Comparison of ENCODE assay signal across 24 cellular contexts in genomic region chr9:4289411-4290380, GRCh38. TPM values are rescaled to one million over a fixed set of nuclear protein-coding genes. Genes with fewer than 3 reads are reported as not detected.
DNase-seq lines count a peak whose midpoint lies in the region; ATAC-seq, FAIRE-seq and TF ChIP-seq lines count a peak whose summit lies in the region.
"Had no signal": no experiment of that assay in that cellular context is flagged by ENCODE, and none has a peak within 500 bp of the region (broad histone marks: within the 10 kb centered on the region; RNA-seq: fewer than 3 reads in every experiment).

No MANE protein-coding gene starts in this region.

- WGBS in GM23248 (ENCODE audit: low coverage in 1 of 2, low lambda C conversion rate in 2 of 2, missing lambda C conversion rate in 2 of 2), 2 experiments = 95% methylated on average over 6 of the region's 6 CpGs

- H3K79me2 ChIP-seq in ACC112 (ENCODE audit: control insufficient read depth, insufficient read depth, low read length, unreplicated experiment) (peaks cover 72% of the 10 kb centered on the region), GM23248 (ENCODE audit: insufficient read depth) (peaks cover 87% of the 10 kb centered on the region)

- H2AFZ ChIP-seq in ACC112 (ENCODE audit: low read length, unreplicated experiment) (no peak overlapping the region), GM23248 (no peak overlapping the region)

- peak overlapping the region; percentile 20 for H3K4me2 ChIP-seq in GM23248 (ENCODE audit: unreplicated experiment)

- FAIRE-seq in kidney (lab: Jason Lieb, UNC) = peak; percentile 55
- FAIRE-seq: keratinocyte, TTC549 had no signal

- H3K4me3 Mint-ChIP-seq in activated CD4-positive, alpha-beta memory T cell treated with anti-CD3 and anti-CD28 coated beads for 36 hours = no peak overlapping the region
- H3K4me3 Mint-ChIP-seq: CD4-positive, alpha-beta T cell; mesothelial cell of epicardium; stimulated activated memory B cell treated with anti-CD40 and anti-IgM and Interleukin-4, amounts not matched to agents 10 μg/mL and 1 μg/mL and 100 μg/mL, for 72 hours had no signal

- CTCF ChIA-PET in activated CD4-positive, alpha-beta memory T cell treated with anti-CD3 and anti-CD28 coated beads for 36 hours (lab: Charles Lee) = interaction anchor here (0.6 kb wide), 1 partner anchor 23 kb away, joined by 3 read pairs; no protein-coding TSS in a partner anchor

- H3K36me3 ChIP-seq in ACC112 (ENCODE audit: insufficient read depth, low read length) (no peaks in the 10 kb centered on the region), GM23248 (ENCODE audit: low read depth) (no peaks in the 10 kb centered on the region), kidney (ENCODE audit: control insufficient read depth in 1 of 2, insufficient read depth in 2 of 2, low read length in 2 of 2) (peaks cover 0 to 5% of the 10 kb centered on the region in 2 donors), gastrocnemius medialis (no peaks in the 10 kb centered on the region)
- H3K36me3 ChIP-seq: adrenal gland, transverse colon had no signal

- H3K9me2 ChIP-seq in GM23248 (ENCODE audit: insufficient read depth) = no peaks in the 10 kb centered on the region

- DNase-seq in GM23248 (peak; percentile 20), RPMI7951 (ENCODE audit: low read depth) (peak; percentile 13), kidney (no peak), NCI-H1105 (lab: John Stamatoyannopoulos, UW) (no peak), gastrocnemius medialis (no peak), NCI-H2196 treated with DMSO at 0.1 percent for 48 hours (lab: John Stamatoyannopoulos, UW; ENCODE audit: unreplicated experiment) (no peak)
- DNase-seq in activated CD4-positive, alpha-beta memory T cell treated with anti-CD3 and anti-CD28 coated beads for 36 hours = no peak
- DNase-seq: activated CD4-positive, alpha-beta T cell treated with anti-CD3 and anti-CD28 coated beads for 4 hours; activated CD8-positive, alpha-beta memory T cell treated with anti-CD3 and anti-CD28 coated beads, Interleukin-2, amount 50 U/mL, for 4 hours; activated effector memory CD4-positive, alpha-beta T cell treated with anti-CD3 and anti-CD28 coated beads, Interleukin-2, amount 50 U/mL, for 16 hours; adrenal gland; caudate nucleus; CD4-positive, alpha-beta T cell; DND-41; heart right ventricle; NCI-H146; NCI-H226; stimulated activated CD4-positive, alpha-beta T cell treated with anti-CD3 and anti-CD28 coated beads, Interleukin-15, amount 100 ng/mL, for 24 hours; transverse colon had no signal

- intact Hi-C loops in kidney (cut with DNase I) (no loop called here), gastrocnemius medialis (cut with DNase I; ENCODE audit: low total_unique reads) (no loop called here)
- intact Hi-C loops in activated CD4-positive, alpha-beta memory T cell treated with anti-CD3 and anti-CD28 coated beads for 36 hours (cut with micrococcal nuclease) = no loop called here

- no peaks in the 10 kb centered on the region for H3K9me3 Mint-ChIP-seq in activated CD4-positive, alpha-beta memory T cell treated with anti-CD3 and anti-CD28 coated beads for 36 hours
- H3K9me3 Mint-ChIP-seq: CD4-positive, alpha-beta T cell; mesothelial cell of epicardium; stimulated activated memory B cell treated with anti-CD40 and anti-IgM and Interleukin-4, amounts not matched to agents 10 μg/mL and 1 μg/mL and 100 μg/mL, for 72 hours had no signal

- no peak overlapping the region for H3K9ac ChIP-seq in GM23248
- no peak overlapping the region for H3K9ac ChIP-seq in kidney (ENCODE audit: low read length in 2 of 2)

- H3K36me3 Mint-ChIP-seq in activated CD4-positive, alpha-beta memory T cell treated with anti-CD3 and anti-CD28 coated beads for 36 hours = no peaks in the 10 kb centered on the region
- H3K36me3 Mint-ChIP-seq: mesothelial cell of epicardium; stimulated activated memory B cell treated with anti-CD40 and anti-IgM and Interleukin-4, amounts not matched to agents 10 μg/mL and 1 μg/mL and 100 μg/mL, for 72 hours had no signal

- POLR2A ChIA-PET in activated CD4-positive, alpha-beta memory T cell treated with anti-CD3 and anti-CD28 coated beads for 36 hours (lab: Charles Lee) = no interaction called here

- TF ChIP-seq POLR2A in gastrocnemius medialis (IDR thresholded peaks at IDR 0.05) = no peak

- H3K4me1 ChIP-seq in ACC112 (ENCODE audit: control insufficient read depth, insufficient read depth, low read length, unreplicated experiment) (peaks cover 63% of the 10 kb centered on the region), GM23248 (ENCODE audit: insufficient read depth) (peaks cover 67% of the 10 kb centered on the region), kidney (ENCODE audit: control insufficient read depth in 1 of 2, insufficient read depth in 1 of 2, low read depth in 1 of 2, low read length in 2 of 2) (peaks cover 12 to 23% of the 10 kb centered on the region in 2 donors), gastrocnemius medialis (peaks cover 12 to 16% of the 10 kb centered on the region in 2 donors)

- H4K20me1 ChIP-seq in GM23248 (ENCODE audit: insufficient read depth) = no peaks in the 10 kb centered on the region

- peaks cover 36% of the 10 kb centered on the region for H3F3A ChIP-seq in GM23248 (ENCODE audit: insufficient read depth)

- H3K27ac ChIP-seq in ACC112 (ENCODE audit: low read depth, low read length) (peak overlapping the region; percentile 44), GM23248 (no peak overlapping the region), kidney (ENCODE audit: low read depth in 2 of 2, low read length in 2 of 2) (no peak overlapping the region), gastrocnemius medialis (no peak overlapping the region)
- H3K27ac ChIP-seq: adrenal gland, heart right ventricle, transverse colon had no signal

- H3K9me3 ChIP-seq in GM23248 (ENCODE audit: low read depth) = no peaks in the 10 kb centered on the region
- H3K9me3 ChIP-seq in kidney (ENCODE audit: control insufficient read depth in 1 of 2, low read length in 2 of 2) = no peaks in the 10 kb centered on the region
- H3K9me3 ChIP-seq in gastrocnemius medialis = no peaks in the 10 kb centered on the region
- H3K9me3 ChIP-seq: adrenal gland, heart right ventricle, transverse colon had no signal

- H3K27ac Mint-ChIP-seq in activated CD4-positive, alpha-beta memory T cell treated with anti-CD3 and anti-CD28 coated beads for 36 hours = no peak overlapping the region
- H3K27ac Mint-ChIP-seq: CD4-positive, alpha-beta T cell; mesothelial cell of epicardium; stimulated activated memory B cell treated with anti-CD40 and anti-IgM and Interleukin-4, amounts not matched to agents 10 μg/mL and 1 μg/mL and 100 μg/mL, for 72 hours had no signal

- TF ChIP-seq CTCF in kidney (IDR thresholded peaks at IDR 0.05; ENCODE audit: borderline replicate concordance, extremely low read depth, insufficient read depth) (no peak), gastrocnemius medialis (IDR thresholded peaks at IDR 0.05 in 4 of 5, conservative IDR thresholded peaks at IDR 0.05 in 1 of 5) (no peak)

- peaks cover 10% of the 10 kb centered on the region for H3K4me1 Mint-ChIP-seq in activated CD4-positive, alpha-beta memory T cell treated with anti-CD3 and anti-CD28 coated beads for 36 hours (ENCODE audit: low read depth)
- H3K4me1 Mint-ChIP-seq: stimulated activated memory B cell treated with anti-CD40 and anti-IgM and Interleukin-4, amounts not matched to agents 10 μg/mL and 1 μg/mL and 100 μg/mL, for 72 hours had no signal

- in situ Hi-C loops in GM23248 (cut with MboI) (no loop called here), gastrocnemius medialis (cut with MboI; ENCODE audit: low sequenced_read_pairs in 4 of 4) (no loop called here)

- peak overlapping the region; percentile 21; the same call in 1 of the 2 replicates for H3K4me3 ChIP-seq in ACC112 (ENCODE audit: low read depth, low read length)
- no peak overlapping the region for H3K4me3 ChIP-seq in GM23248
- no peak overlapping the region for H3K4me3 ChIP-seq in kidney (ENCODE audit: low read length in 2 of 2)
- H3K4me3 ChIP-seq in gastrocnemius medialis = no peak overlapping the region
- H3K4me3 ChIP-seq: adrenal gland, heart right ventricle, transverse colon had no signal

- no peak for ATAC-seq in gastrocnemius medialis
- ATAC-seq: heart right ventricle; stimulated activated memory B cell treated with anti-CD40 and anti-IgM and Interleukin-4, amounts not matched to agents 10 μg/mL and 1 μg/mL and 100 μg/mL, for 72 hours had no signal

- peaks cover 9% of the 10 kb centered on the region for H3K27me3 Mint-ChIP-seq in activated CD4-positive, alpha-beta memory T cell treated with anti-CD3 and anti-CD28 coated beads for 36 hours

- H3K27me3 ChIP-seq in ACC112 (ENCODE audit: insufficient read depth, low read length) = no peaks in the 10 kb centered on the region
- no peaks in the 10 kb centered on the region for H3K27me3 ChIP-seq in GM23248 (replicated peaks; ENCODE audit: insufficient read depth)
- H3K27me3 ChIP-seq in gastrocnemius medialis = no peaks in the 10 kb centered on the region
- H3K27me3 ChIP-seq: adrenal gland, heart right ventricle, transverse colon had no signal

RNA-seq across cellular contexts. Expression of gene GLIS3, which starts 10.2 kb away (rescaled TPM):
- total RNA-seq in GM23248 (2014; rRNA removed; shearing (Covaris generic)) = 19.6 and 23.3 TPM in 2 replicates
- polyA plus RNA-seq in GM23248 (2016; fragmentation: Nextera tagmentation; extraction: Ambion mirVana) = 4.9 and 6.2 TPM in 2 replicates
- total RNA-seq in RPMI7951 (2014; rRNA removed; shearing (Covaris generic)) = 7.6 and 10.3 TPM in 2 replicates
- total RNA-seq in kidney = 90.0 TPM
- 5.4 TPM for polyA plus RNA-seq in kidney (ENCODE audit: insufficient read depth, low read depth, low replicate concordance)
- 1 to 10 TPM; 3.9 to 6.7 (median 4.2) TPM for total RNA-seq in gastrocnemius medialis
- total RNA-seq in activated CD4-positive, alpha-beta memory T cell treated with anti-CD3 and anti-CD28 coated beads for 36 hours = under 1 TPM; 0.33 to 0.73 TPM

Comparison
In these comparisons a context has a peak if more than half of its experiments do, and no peak if none do; other contexts are left out.
1. DNase-seq: peak in GM23248 (single experiment) and RPMI7951 (single experiment); none in kidney (single experiment), NCI-H1105 (single experiment), gastrocnemius medialis (0 of 2), NCI-H2196 treated with DMSO at 0.1 percent for 48 hours (single experiment) and activated CD4-positive, alpha-beta memory T cell treated with anti-CD3 and anti-CD28 coated beads for 36 hours (single experiment).